Comparison of ENCODE assay signal across 32 cellular contexts in genomic region chr20:61026731-61027130, GRCh38.
"Had no signal": no experiment of that assay in that cellular context is flagged by ENCODE, and none has a peak within 500 bp of the region (broad histone marks: within the 10 kb centered on the region; RNA-seq: fewer than 3 reads in every experiment).

No MANE protein-coding gene starts in this region.

- H3K36me3 Mint-ChIP-seq: activated CD4-positive, alpha-beta memory T cell treated with anti-CD3 and anti-CD28 coated beads for 36 hours; activated naive CD4-positive, alpha-beta T cell treated with anti-CD3 and anti-CD28 coated beads, Interleukin-2, amount 10 ng/mL, durations not matched to agents 7 days and 5 days had no signal

- H3K9me3 Mint-ChIP-seq: activated T-cell treated with anti-CD3 and anti-CD28 coated beads, Interleukin-2, amount 50 U/mL, for 24 hours; central memory CD8-positive, alpha-beta T cell had no signal

- H3K27ac ChIP-seq: brain microvascular endothelial cell, coronary artery, dorsolateral prefrontal cortex, foreskin keratinocyte, gastrocnemius medialis, heart right ventricle, WERI-Rb-1 had no signal

- H3K4me1 Mint-ChIP-seq: activated B cell treated with CpG ODN at 0.5 μM for 24 hours; activated CD4-positive, alpha-beta T cell treated with anti-CD3 and anti-CD28 coated beads, Interleukin-2, amount 10 ng/mL, durations not matched to agents 24 days and 14 days; activated naive CD4-positive, alpha-beta T cell treated with anti-CD3 and anti-CD28 coated beads, Interleukin-2, amount 10 ng/mL, durations not matched to agents 7 days and 5 days; central memory CD8-positive, alpha-beta T cell; endodermal cell; T-helper 17 cell had no signal

- ATAC-seq: activated CD4-positive, CD25-positive, alpha-beta regulatory T cell treated with anti-CD3 and anti-CD28 coated beads, Interleukin-2, amount 50 U/mL, for 24 hours; activated naive CD4-positive, alpha-beta T cell treated with anti-CD3 and anti-CD28 coated beads, Interleukin-2, amount 50 U/mL, for 72 hours; activated T-cell treated with anti-CD3 and anti-CD28 coated beads, Interleukin-2, amount 50 U/mL, for 72 hours; esophagus mucosa; foreskin keratinocyte; gastrocnemius medialis; heart right ventricle; T-helper 17 cell had no signal

- DNase-seq: activated B cell treated with CpG ODN at 0.5 μM for 24 hours; activated CD4-positive, alpha-beta memory T cell treated with anti-CD3 and anti-CD28 coated beads for 36 hours; activated CD4-positive, alpha-beta T cell treated with anti-CD3 and anti-CD28 coated beads, Interleukin-2, amount 10 ng/mL, durations not matched to agents 24 days and 14 days; activated CD8-positive, alpha-beta memory T cell treated with anti-CD3 and anti-CD28 coated beads, Interleukin-2, amount 50 U/mL, for 48 hours; activated gamma-delta T cell; activated naive CD4-positive, alpha-beta T cell; activated naive CD4-positive, alpha-beta T cell treated with anti-CD3 and anti-CD28 coated beads, Interleukin-2, amount 10 ng/mL, durations not matched to agents 7 days and 5 days; activated T-cell treated with anti-CD3 and anti-CD28 coated beads for 4 hours; activated T-cell treated with anti-CD3 and anti-CD28 coated beads, Interleukin-2, amount 50 U/mL, for 24 hours; activated T-cell treated with anti-CD3 and anti-CD28 coated beads, Interleukin-2, amount 50 U/mL, for 72 hours; amniotic stem cell; anterior cingulate cortex; brain microvascular endothelial cell; dorsolateral prefrontal cortex; effector memory CD4-positive, alpha-beta T cell; endodermal cell; foreskin keratinocyte; gastrocnemius medialis; heart right ventricle; T-helper 1 cell; T-helper 17 cell; T1000; WERI-Rb-1 had no signal

- H3K4me3 Mint-ChIP-seq: activated B cell treated with CpG ODN at 0.5 μM for 24 hours; activated CD4-positive, alpha-beta memory T cell treated with anti-CD3 and anti-CD28 coated beads for 36 hours; activated CD4-positive, alpha-beta T cell treated with anti-CD3 and anti-CD28 coated beads, Interleukin-2, amount 10 ng/mL, durations not matched to agents 24 days and 14 days; activated naive CD4-positive, alpha-beta T cell treated with anti-CD3 and anti-CD28 coated beads, Interleukin-2, amount 10 ng/mL, durations not matched to agents 7 days and 5 days; activated T-cell treated with anti-CD3 and anti-CD28 coated beads, Interleukin-2, amount 50 U/mL, for 24 hours; activated T-cell treated with anti-CD3 and anti-CD28 coated beads, Interleukin-2, amount 50 U/mL, for 72 hours; central memory CD8-positive, alpha-beta T cell; dendritic cell treated with granulocyte-macrophage colony-stimulating factor and Interleukin-4, amounts not matched to agents 40 ng/mL and 50 ng/mL, for 4 days; endodermal cell; T-helper 17 cell; T-helper 2 cell treated with Interferon-gamma antibody and Interleukin-4, amounts not matched to agents 5 μg/mL and 100 μg/mL, for 36 hours had no signal

- H3K27me3 Mint-ChIP-seq: activated B cell treated with CpG ODN at 0.5 μM for 24 hours; activated CD4-positive, alpha-beta memory T cell treated with anti-CD3 and anti-CD28 coated beads for 36 hours; activated CD4-positive, alpha-beta T cell treated with anti-CD3 and anti-CD28 coated beads, Interleukin-2, amount 10 ng/mL, durations not matched to agents 24 days and 14 days; activated naive CD4-positive, alpha-beta T cell treated with anti-CD3 and anti-CD28 coated beads, Interleukin-2, amount 10 ng/mL, durations not matched to agents 7 days and 5 days; activated T-cell treated with anti-CD3 and anti-CD28 coated beads, Interleukin-2, amount 50 U/mL, for 24 hours; central memory CD8-positive, alpha-beta T cell; dendritic cell treated with granulocyte-macrophage colony-stimulating factor and Interleukin-4, amounts not matched to agents 40 ng/mL and 50 ng/mL, for 4 days; T-helper 17 cell had no signal

- H3K4me3 ChIP-seq: coronary artery, dorsolateral prefrontal cortex, gastrocnemius medialis, heart right ventricle had no signal

- H3K4me1 ChIP-seq: foreskin keratinocyte, gastrocnemius medialis, heart right ventricle had no signal

- FAIRE-seq: astrocyte, bronchial epithelial cell had no signal

- H3K27ac Mint-ChIP-seq: activated B cell treated with CpG ODN at 0.5 μM for 24 hours; activated CD4-positive, alpha-beta memory T cell treated with anti-CD3 and anti-CD28 coated beads for 36 hours; activated CD4-positive, alpha-beta T cell treated with anti-CD3 and anti-CD28 coated beads, Interleukin-2, amount 10 ng/mL, durations not matched to agents 24 days and 14 days; activated naive CD4-positive, alpha-beta T cell treated with anti-CD3 and anti-CD28 coated beads, Interleukin-2, amount 10 ng/mL, durations not matched to agents 7 days and 5 days; activated naive CD4-positive, alpha-beta T cell treated with anti-CD3 and anti-CD28 coated beads, Interleukin-2, amount 50 U/mL, for 72 hours; activated T-cell treated with anti-CD3 and anti-CD28 coated beads, Interleukin-2, amount 50 U/mL, for 24 hours; activated T-cell treated with anti-CD3 and anti-CD28 coated beads, Interleukin-2, amount 50 U/mL, for 72 hours; dendritic cell treated with granulocyte-macrophage colony-stimulating factor and Interleukin-4, amounts not matched to agents 40 ng/mL and 50 ng/mL, for 4 days; endodermal cell; T-helper 17 cell; T-helper 2 cell treated with Interferon-gamma antibody and Interleukin-4, amounts not matched to agents 5 μg/mL and 100 μg/mL, for 36 hours had no signal

- H3K9me3 ChIP-seq: gastrocnemius medialis had no signal

- H3K27me3 ChIP-seq: brain microvascular endothelial cell, foreskin keratinocyte, gastrocnemius medialis had no signal

- H3K36me3 ChIP-seq: brain microvascular endothelial cell, gastrocnemius medialis, heart right ventricle, WERI-Rb-1 had no signal
